In genomic region chr12:109713187-109713984, GRCh38 we compare ENCODE assay signal across 1 cellular context.
TF ChIP-seq lines count a peak whose summit lies in the region.

TSS of gene FAM222A (plus strand) at chr12:109713825. CDS start at chr12:109744147, 30,322 bp downstream.

TF ChIP-seq in K562, 482 proteins besides CTCF, POLR2A, EP300 and RAD21 (continued from another document and continues in another):
- TF ChIP-seq RERE (CRISPR knock-in tag; IDR thresholded peaks at IDR 0.05; ENCODE audit: borderline replicate concordance): no peak
- TF ChIP-seq GABPB1 (CRISPR knock-in tag; IDR thresholded peaks at IDR 0.05): peak; percentile 82; the same call in 1 of the 2 replicates
- TF ChIP-seq HCFC1 (IDR thresholded peaks at IDR 0.05; ENCODE audit: low read depth, low read length): peak; percentile 99
- TF ChIP-seq RB1 (IDR thresholded peaks at IDR 0.05; ENCODE audit: low read depth): peak; percentile 82
- TF ChIP-seq EP400 (IDR thresholded peaks at IDR 0.05): no peak
- no peak for TF ChIP-seq PHB2 (IDR thresholded peaks at IDR 0.05; ENCODE audit: low read depth)
- 0 out of 2 replicates have a peak, but pooled peaks have one; percentile 22 for TF ChIP-seq SMAD4 (CRISPR knock-in tag; conservative IDR thresholded peaks at IDR 0.05)
- TF ChIP-seq U2AF2 (optimal IDR thresholded peaks at IDR 0.05; ENCODE audit: low read depth, low read length): no peak
- TF ChIP-seq SRSF3 (IDR thresholded peaks at IDR 0.05; ENCODE audit: insufficient read depth, low read length): no peak
- TF ChIP-seq, protein P1, sequence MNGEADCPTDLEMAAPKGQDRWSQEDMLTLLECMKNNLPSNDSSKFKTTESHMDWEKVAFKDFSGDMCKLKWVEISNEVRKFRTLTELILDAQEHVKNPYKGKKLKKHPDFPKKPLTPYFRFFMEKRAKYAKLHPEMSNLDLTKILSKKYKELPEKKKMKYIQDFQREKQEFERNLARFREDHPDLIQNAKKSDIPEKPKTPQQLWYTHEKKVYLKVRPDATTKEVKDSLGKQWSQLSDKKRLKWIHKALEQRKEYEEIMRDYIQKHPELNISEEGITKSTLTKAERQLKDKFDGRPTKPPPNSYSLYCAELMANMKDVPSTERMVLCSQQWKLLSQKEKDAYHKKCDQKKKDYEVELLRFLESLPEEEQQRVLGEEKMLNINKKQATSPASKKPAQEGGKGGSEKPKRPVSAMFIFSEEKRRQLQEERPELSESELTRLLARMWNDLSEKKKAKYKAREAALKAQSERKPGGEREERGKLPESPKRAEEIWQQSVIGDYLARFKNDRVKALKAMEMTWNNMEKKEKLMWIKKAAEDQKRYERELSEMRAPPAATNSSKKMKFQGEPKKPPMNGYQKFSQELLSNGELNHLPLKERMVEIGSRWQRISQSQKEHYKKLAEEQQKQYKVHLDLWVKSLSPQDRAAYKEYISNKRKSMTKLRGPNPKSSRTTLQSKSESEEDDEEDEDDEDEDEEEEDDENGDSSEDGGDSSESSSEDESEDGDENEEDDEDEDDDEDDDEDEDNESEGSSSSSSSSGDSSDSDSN (IDR thresholded peaks at IDR 0.05; ENCODE audit: borderline replicate concordance in 1 of 2, low read depth in 2 of 2, low read length in 2 of 2): peak in 1 of 2 experiments; percentile 66; a peak in 1 of 4 replicates
- peak; percentile 85 for TF ChIP-seq ELF1 (tag; IDR thresholded peaks at IDR 0.05)
- no peak for TF ChIP-seq DLX4 (CRISPR knock-in tag; IDR thresholded peaks at IDR 0.05)
- no peak for TF ChIP-seq THAP7 (CRISPR knock-in tag; IDR thresholded peaks at IDR 0.05)
- no peak for TF ChIP-seq ZC3H8 (IDR thresholded peaks at IDR 0.05)
- TF ChIP-seq, protein P2, sequence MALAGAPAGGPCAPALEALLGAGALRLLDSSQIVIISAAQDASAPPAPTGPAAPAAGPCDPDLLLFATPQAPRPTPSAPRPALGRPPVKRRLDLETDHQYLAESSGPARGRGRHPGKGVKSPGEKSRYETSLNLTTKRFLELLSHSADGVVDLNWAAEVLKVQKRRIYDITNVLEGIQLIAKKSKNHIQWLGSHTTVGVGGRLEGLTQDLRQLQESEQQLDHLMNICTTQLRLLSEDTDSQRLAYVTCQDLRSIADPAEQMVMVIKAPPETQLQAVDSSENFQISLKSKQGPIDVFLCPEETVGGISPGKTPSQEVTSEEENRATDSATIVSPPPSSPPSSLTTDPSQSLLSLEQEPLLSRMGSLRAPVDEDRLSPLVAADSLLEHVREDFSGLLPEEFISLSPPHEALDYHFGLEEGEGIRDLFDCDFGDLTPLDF (CRISPR knock-in tag; IDR thresholded peaks at IDR 0.05): 0 out of 2 replicates have a peak, but pooled peaks have one; percentile 51
- TF ChIP-seq SPI1 (IDR thresholded peaks at IDR 0.05; ENCODE audit: borderline replicate concordance, low read depth, low read length): no peak
- TF ChIP-seq ZFP1 (CRISPR knock-in tag; IDR thresholded peaks at IDR 0.05): no peak
- no peak for TF ChIP-seq ZBTB9 (CRISPR knock-in tag; IDR thresholded peaks at IDR 0.05)
- peak; percentile 73 for TF ChIP-seq MBD2 (IDR thresholded peaks at IDR 0.05; ENCODE audit: borderline replicate concordance, low read depth)
- TF ChIP-seq ZNF583 (CRISPR knock-in tag; IDR thresholded peaks at IDR 0.05): no peak
- no peak for TF ChIP-seq ARID3A (IDR thresholded peaks at IDR 0.05; ENCODE audit: borderline replicate concordance, low read depth, low read length)
- no peak for TF ChIP-seq POLR3A (IDR thresholded peaks at IDR 0.05; ENCODE audit: borderline replicate concordance, extremely low read depth, insufficient read depth, insufficient read length)
- no peak for TF ChIP-seq ZBTB34 (CRISPR knock-in tag; IDR thresholded peaks at IDR 0.05)
- peak; percentile 90 for TF ChIP-seq ZNF766 (CRISPR knock-in tag; conservative IDR thresholded peaks at IDR 0.05)
- TF ChIP-seq ZNF431 (CRISPR knock-in tag; IDR thresholded peaks at IDR 0.05): no peak
- TF ChIP-seq, protein P3, sequence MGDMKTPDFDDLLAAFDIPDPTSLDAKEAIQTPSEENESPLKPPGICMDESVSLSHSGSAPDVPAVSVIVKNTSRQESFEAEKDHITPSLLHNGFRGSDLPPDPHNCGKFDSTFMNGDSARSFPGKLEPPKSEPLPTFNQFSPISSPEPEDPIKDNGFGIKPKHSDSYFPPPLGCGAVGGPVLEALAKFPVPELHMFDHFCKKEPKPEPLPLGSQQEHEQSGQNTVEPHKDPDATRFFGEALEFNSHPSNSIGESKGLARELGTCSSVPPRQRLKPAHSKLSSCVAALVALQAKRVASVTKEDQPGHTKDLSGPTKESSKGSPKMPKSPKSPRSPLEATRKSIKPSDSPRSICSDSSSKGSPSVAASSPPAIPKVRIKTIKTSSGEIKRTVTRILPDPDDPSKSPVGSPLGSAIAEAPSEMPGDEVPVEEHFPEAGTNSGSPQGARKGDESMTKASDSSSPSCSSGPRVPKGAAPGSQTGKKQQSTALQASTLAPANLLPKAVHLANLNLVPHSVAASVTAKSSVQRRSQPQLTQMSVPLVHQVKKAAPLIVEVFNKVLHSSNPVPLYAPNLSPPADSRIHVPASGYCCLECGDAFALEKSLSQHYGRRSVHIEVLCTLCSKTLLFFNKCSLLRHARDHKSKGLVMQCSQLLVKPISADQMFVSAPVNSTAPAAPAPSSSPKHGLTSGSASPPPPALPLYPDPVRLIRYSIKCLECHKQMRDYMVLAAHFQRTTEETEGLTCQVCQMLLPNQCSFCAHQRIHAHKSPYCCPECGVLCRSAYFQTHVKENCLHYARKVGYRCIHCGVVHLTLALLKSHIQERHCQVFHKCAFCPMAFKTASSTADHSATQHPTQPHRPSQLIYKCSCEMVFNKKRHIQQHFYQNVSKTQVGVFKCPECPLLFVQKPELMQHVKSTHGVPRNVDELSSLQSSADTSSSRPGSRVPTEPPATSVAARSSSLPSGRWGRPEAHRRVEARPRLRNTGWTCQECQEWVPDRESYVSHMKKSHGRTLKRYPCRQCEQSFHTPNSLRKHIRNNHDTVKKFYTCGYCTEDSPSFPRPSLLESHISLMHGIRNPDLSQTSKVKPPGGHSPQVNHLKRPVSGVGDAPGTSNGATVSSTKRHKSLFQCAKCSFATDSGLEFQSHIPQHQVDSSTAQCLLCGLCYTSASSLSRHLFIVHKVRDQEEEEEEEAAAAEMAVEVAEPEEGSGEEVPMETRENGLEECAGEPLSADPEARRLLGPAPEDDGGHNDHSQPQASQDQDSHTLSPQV (IDR thresholded peaks at IDR 0.05): peak; percentile 84
- TF ChIP-seq ETV5 (CRISPR knock-in tag; IDR thresholded peaks at IDR 0.05; ENCODE audit: low read depth): no peak
- TF ChIP-seq, protein P4, sequence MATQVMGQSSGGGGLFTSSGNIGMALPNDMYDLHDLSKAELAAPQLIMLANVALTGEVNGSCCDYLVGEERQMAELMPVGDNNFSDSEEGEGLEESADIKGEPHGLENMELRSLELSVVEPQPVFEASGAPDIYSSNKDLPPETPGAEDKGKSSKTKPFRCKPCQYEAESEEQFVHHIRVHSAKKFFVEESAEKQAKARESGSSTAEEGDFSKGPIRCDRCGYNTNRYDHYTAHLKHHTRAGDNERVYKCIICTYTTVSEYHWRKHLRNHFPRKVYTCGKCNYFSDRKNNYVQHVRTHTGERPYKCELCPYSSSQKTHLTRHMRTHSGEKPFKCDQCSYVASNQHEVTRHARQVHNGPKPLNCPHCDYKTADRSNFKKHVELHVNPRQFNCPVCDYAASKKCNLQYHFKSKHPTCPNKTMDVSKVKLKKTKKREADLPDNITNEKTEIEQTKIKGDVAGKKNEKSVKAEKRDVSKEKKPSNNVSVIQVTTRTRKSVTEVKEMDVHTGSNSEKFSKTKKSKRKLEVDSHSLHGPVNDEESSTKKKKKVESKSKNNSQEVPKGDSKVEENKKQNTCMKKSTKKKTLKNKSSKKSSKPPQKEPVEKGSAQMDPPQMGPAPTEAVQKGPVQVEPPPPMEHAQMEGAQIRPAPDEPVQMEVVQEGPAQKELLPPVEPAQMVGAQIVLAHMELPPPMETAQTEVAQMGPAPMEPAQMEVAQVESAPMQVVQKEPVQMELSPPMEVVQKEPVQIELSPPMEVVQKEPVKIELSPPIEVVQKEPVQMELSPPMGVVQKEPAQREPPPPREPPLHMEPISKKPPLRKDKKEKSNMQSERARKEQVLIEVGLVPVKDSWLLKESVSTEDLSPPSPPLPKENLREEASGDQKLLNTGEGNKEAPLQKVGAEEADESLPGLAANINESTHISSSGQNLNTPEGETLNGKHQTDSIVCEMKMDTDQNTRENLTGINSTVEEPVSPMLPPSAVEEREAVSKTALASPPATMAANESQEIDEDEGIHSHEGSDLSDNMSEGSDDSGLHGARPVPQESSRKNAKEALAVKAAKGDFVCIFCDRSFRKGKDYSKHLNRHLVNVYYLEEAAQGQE (CRISPR knock-in tag; IDR thresholded peaks at IDR 0.05; ENCODE audit: low read depth): no peak
